16 cellular contexts compared by ENCODE assay signal in genomic region chr13:114000151-114001040, GRCh38. TPM values are rescaled to one million over a fixed set of nuclear protein-coding genes. Genes with fewer than 3 reads are reported as not detected.
DNase-seq lines count a peak whose midpoint lies in the region; ATAC-seq and TF ChIP-seq lines count a peak whose summit lies in the region.
"Had no signal": no experiment of that assay in that cellular context is flagged by ENCODE, and none has a peak within 500 bp of the region (broad histone marks: within the 10 kb centered on the region; RNA-seq: fewer than 3 reads in every experiment).

No MANE protein-coding gene starts in this region.

- H3K4me2 ChIP-seq in SK-N-SH, result no peak overlapping the region
- H3K4me2 ChIP-seq: A549 had no signal

- H3K36me3 Mint-ChIP-seq in HFFc6 (ENCODE audit: low read depth), result peaks cover 26% of the 10 kb centered on the region

- no peak overlapping the region for H3K9ac ChIP-seq in SK-N-SH

- TF ChIP-seq CTCF in right atrium auricular region (IDR thresholded peaks at IDR 0.05) (no peak), HFFc6 (IDR thresholded peaks at IDR 0.05) (no peak), lower lobe of right lung (IDR thresholded peaks at IDR 0.05) (no peak), thyroid gland (IDR thresholded peaks at IDR 0.05) (no peak), SK-N-SH (IDR thresholded peaks at IDR 0.05) (no peak)

- H3K36me3 ChIP-seq in right atrium auricular region (peaks cover 5% of the 10 kb centered on the region), lower lobe of right lung (peaks cover 25% of the 10 kb centered on the region), thyroid gland (peaks cover 0 to 5% of the 10 kb centered on the region in 2 donors), SK-N-SH (replicated peaks in 1 of 2; ENCODE audit: control insufficient read depth in 1 of 2, insufficient read depth in 2 of 2, low read length in 1 of 2) (peaks cover 3 to 41% of the 10 kb centered on the region in 2 experiments)

- no peak overlapping the region for H3K4me3 Mint-ChIP-seq in HFFc6

- no peak for TF ChIP-seq RAD21 in SK-N-SH (IDR thresholded peaks at IDR 0.05; ENCODE audit: low read length)

- H3K9me3 Mint-ChIP-seq in HFFc6, result no peaks in the 10 kb centered on the region

- H3K27me3 Mint-ChIP-seq in HFFc6 (ENCODE audit: insufficient read depth), result peaks cover 4% of the 10 kb centered on the region

- H3K79me2 ChIP-seq in SK-N-SH (ENCODE audit: insufficient read depth), result no peaks in the 10 kb centered on the region

- H3K27ac Mint-ChIP-seq in HFFc6, result peak overlapping the region; percentile 11; the same call in 1 of the 2 replicates

- no peak overlapping the region for H2AFZ ChIP-seq in SK-N-SH (ENCODE audit: low read depth)

- ATAC-seq in Right ventricle myocardium superior (ENCODE audit: poor library complexity) (no peak), lower lobe of right lung (no peak)
- ATAC-seq: A549 had no signal

- POLR2A ChIA-PET in SK-N-SH (lab: Yijun Ruan, JAX), result no interaction called here

- H3K4me1 ChIP-seq in right atrium auricular region (peaks cover 0 to 14% of the 10 kb centered on the region in 2 donors), lower lobe of right lung (peaks cover 5% of the 10 kb centered on the region), thyroid gland (peaks cover 20 to 38% of the 10 kb centered on the region in 2 donors), SK-N-SH (ENCODE audit: control insufficient read depth in 1 of 2, insufficient read depth in 2 of 2, low read depth in 1 of 2, low read length in 1 of 2) (peaks cover 0 to 9% of the 10 kb centered on the region in 2 experiments; a peak in 1 of 4 replicates)
- H3K4me1 ChIP-seq: A549 had no signal

- CTCF ChIA-PET in SK-N-SH (lab: Yijun Ruan, JAX), result no interaction called here

- DNase-seq in Right ventricle myocardium superior, result peak; percentile 17
- DNase-seq in right atrium auricular region (ENCODE audit: low spot score), result no peak
- no peak for DNase-seq in HFFc6
- peak; percentile 23 for DNase-seq in lower lobe of right lung
- peak; percentile 67 to 69 for DNase-seq in thyroid gland
- DNase-seq in GF-D8 (lab: John Stamatoyannopoulos, UW), result no peak
- no peak for DNase-seq in SK-N-SH
- DNase-seq: AML-193, EL, MV-4-11, NCI-H1417 treated with DMSO at 0.1 percent for 48 hours, NCI-H2029 treated with DMSO at 0.1 percent for 48 hours, NCI-H510A treated with DMSO at 0.1 percent for 48 hours had no signal

- H3F3A ChIP-seq in SK-N-SH (replicated peaks; ENCODE audit: insufficient read depth), result no peaks in the 10 kb centered on the region

- WGBS in thyroid gland, 2 donors, result 61 to 63% methylated on average over 26 of the region's 26 CpGs
- WGBS in SK-N-SH (ENCODE audit: low lambda C conversion rate), result 93% methylated on average over 10 of the region's 26 CpGs

- H4K20me1 ChIP-seq in SK-N-SH (ENCODE audit: insufficient read depth), result no peaks in the 10 kb centered on the region

- no peak for TF ChIP-seq EP300 in SK-N-SH (IDR thresholded peaks at IDR 0.05; ENCODE audit: borderline replicate concordance in 1 of 2, low read depth in 1 of 2, low read length in 1 of 2)

- H3K9me3 ChIP-seq in right atrium auricular region (no peaks in the 10 kb centered on the region), lower lobe of right lung (no peaks in the 10 kb centered on the region), thyroid gland (no peaks in the 10 kb centered on the region), SK-N-SH (no peaks in the 10 kb centered on the region)
- H3K9me3 ChIP-seq: A549, Peyer's patch had no signal

- no peak overlapping the region for H3K27ac ChIP-seq in right atrium auricular region
- no peak overlapping the region for H3K27ac ChIP-seq in lower lobe of right lung
- peak overlapping the region; percentile 65 to 81 (median 80) for H3K27ac ChIP-seq in thyroid gland
- no peak overlapping the region for H3K27ac ChIP-seq in SK-N-SH (ENCODE audit: low read depth in 2 of 2, low read length in 1 of 2)
- H3K27ac ChIP-seq: A549, Peyer's patch had no signal

- peaks cover 14% of the 10 kb centered on the region for H3K4me1 Mint-ChIP-seq in HFFc6 (ENCODE audit: low read depth)

- H3K4me3 ChIP-seq in right atrium auricular region, result no peak overlapping the region
- no peak overlapping the region for H3K4me3 ChIP-seq in lower lobe of right lung
- H3K4me3 ChIP-seq in thyroid gland (replicated peaks in 1 of 3), result no peak overlapping the region
- H3K4me3 ChIP-seq in SK-N-SH (ENCODE audit: low read depth in 2 of 2, low read length in 1 of 2), result no peak overlapping the region
- H3K4me3 ChIP-seq: A549, Peyer's patch had no signal

- no peaks in the 10 kb centered on the region for H3K9me2 ChIP-seq in SK-N-SH

- no peaks in the 10 kb centered on the region for H3K27me3 ChIP-seq in right atrium auricular region
- no peaks in the 10 kb centered on the region for H3K27me3 ChIP-seq in lower lobe of right lung (ENCODE audit: low read depth)
- H3K27me3 ChIP-seq in thyroid gland, result no peaks in the 10 kb centered on the region
- H3K27me3 ChIP-seq in SK-N-SH (ENCODE audit: insufficient read depth), result no peaks in the 10 kb centered on the region
- H3K27me3 ChIP-seq: Peyer's patch had no signal

- intact Hi-C loops in Right ventricle myocardium superior (cut with DNase I), result no loop called here
- intact Hi-C loops in lower lobe of right lung (cut with DNase I), result no loop called here
- intact Hi-C loops in thyroid gland (cut with DNase I), result no loop called here

- TF ChIP-seq POLR2A in thyroid gland (IDR thresholded peaks at IDR 0.05), result peak in 1 of 2 donors; percentile 20

TF ChIP-seq in SK-N-SH, 30 proteins besides CTCF, POLR2A, EP300 and RAD21 (continues in another document):
- TF ChIP-seq RXRA (IDR thresholded peaks at IDR 0.05; ENCODE audit: borderline replicate concordance, low read depth) (no peak), MXI1 (IDR thresholded peaks at IDR 0.05; ENCODE audit: low read depth, low read length) (no peak), TAF1 (IDR thresholded peaks at IDR 0.05; ENCODE audit: borderline replicate concordance, low read depth, low read length) (no peak), NRF1 (IDR thresholded peaks at IDR 0.05; ENCODE audit: low read depth, low read length) (no peak), MAX (IDR thresholded peaks at IDR 0.05; ENCODE audit: low read depth) (no peak), ZBTB33 (IDR thresholded peaks at IDR 0.05; ENCODE audit: borderline replicate concordance, low read depth) (no peak), TCF12 (IDR thresholded peaks at IDR 0.05) (no peak), JUND (IDR thresholded peaks at IDR 0.05) (no peak), REST (IDR thresholded peaks at IDR 0.05; ENCODE audit: low read depth, low read length) (no peak), RFX5 (IDR thresholded peaks at IDR 0.05; ENCODE audit: low read length) (no peak)

RNA-seq across cellular contexts. Expression of gene C13orf46, which starts 26.5 kb away (rescaled TPM):
- total RNA-seq in Right ventricle myocardium superior (0.32 TPM), right atrium auricular region (1 to 10 TPM in 1 of 2 donors, under 1 TPM in 1; 0.59 to 2.7 TPM), lower lobe of right lung (14.0 TPM), thyroid gland (1 to 10 TPM in 3 of 4 donors, under 1 TPM in 1; 0.67 to 9.4 (median 4.3) TPM)
- total RNA-seq in HFFc6 (2021; fragmentation: NEBNext Ultra II Directional; extraction: Animal tissue kit (Norgen Biotek cat#: 25700)), result 1 to 10 TPM; 1.4 to 2.5 (median 2.0) TPM
- 0.96 and 1.7 TPM in 2 replicates for polyA plus RNA-seq in SK-N-SH (2012; rRNA removed)
- polyA plus RNA-seq in SK-N-SH (2012; cell fraction: cytosol; rRNA removed), result 0.21 and 0.56 TPM in 2 replicates
- polyA plus RNA-seq in SK-N-SH (2012; cell fraction: nucleus; rRNA removed), result 2.6 and 3.3 TPM in 2 replicates
- total RNA-seq: H4 had no signal

Comparison
In these comparisons a context has a peak if more than half of its experiments do, and no peak if none do; other contexts are left out.
1. DNase-seq: peak in Right ventricle myocardium superior (single experiment), lower lobe of right lung (single experiment) and thyroid gland (2 of 2); none in right atrium auricular region (single experiment), HFFc6 (single experiment), GF-D8 (single experiment) and SK-N-SH (single experiment).
2. H3K27ac ChIP-seq: peak in thyroid gland (3 of 3); none in right atrium auricular region (0 of 2), lower lobe of right lung (single experiment) and SK-N-SH (0 of 2).